8 cellular contexts compared by ENCODE assay signal in the genomic region with DNA sequence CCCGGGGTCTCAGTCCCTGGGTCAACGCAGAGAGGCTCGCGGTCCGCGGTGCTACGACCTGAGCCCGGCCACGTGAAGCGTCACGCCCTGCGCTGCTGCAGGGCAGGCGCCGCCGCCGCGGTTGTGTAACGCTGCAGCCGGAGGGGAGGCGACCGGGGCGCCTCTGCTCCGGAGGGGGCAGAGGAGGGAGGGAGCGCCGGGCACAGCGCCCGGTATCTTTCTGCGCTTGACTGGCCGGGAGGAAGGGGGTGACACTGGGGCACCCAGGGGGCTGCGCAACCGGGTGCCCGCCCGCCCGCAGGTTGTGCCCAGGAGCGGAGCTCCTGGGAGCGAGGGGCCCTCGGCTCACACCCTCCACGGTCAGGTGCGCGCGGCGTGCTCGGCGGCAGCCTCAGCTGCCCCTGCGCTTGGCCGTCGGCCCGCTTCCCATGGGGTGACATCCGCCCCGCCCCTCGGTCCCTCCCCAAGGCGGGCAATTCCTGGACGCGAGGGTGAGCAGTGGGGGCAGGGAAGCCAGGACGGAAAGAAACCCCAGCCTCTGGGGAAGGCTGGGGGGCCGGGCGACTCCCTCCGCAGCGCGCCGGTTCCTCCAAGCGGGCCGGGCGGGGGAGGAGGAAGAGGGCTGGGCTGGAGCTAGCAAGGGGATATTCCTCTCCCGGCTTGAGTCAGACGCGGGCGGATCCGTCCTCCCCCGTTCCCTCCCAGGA. TPM values are rescaled to one million over a fixed set of nuclear protein-coding genes. Genes with fewer than 3 reads are reported as not detected.
DNase-seq lines count a peak whose midpoint lies in the region; ATAC-seq and TF ChIP-seq lines count a peak whose summit lies in the region.

No MANE protein-coding gene starts in this region.

- TF ChIP-seq CTCF in fibroblast of villous mesenchyme (IDR thresholded peaks at IDR 0.05; ENCODE audit: insufficient read depth, low read depth, low read length) (no peak), neural crest cell (conservative IDR thresholded peaks at IDR 0.05) (no peak)

- peak overlapping the region; percentile 89; the same call in 1 of the 2 replicates for H3K27ac ChIP-seq in HUES6 (ENCODE audit: low read depth, low read length)

- peak overlapping the region; percentile 86 for H3K4me3 Mint-ChIP-seq in neural crest cell

- no peak overlapping the region for H3K27ac Mint-ChIP-seq in neural crest cell (ENCODE audit: unreplicated experiment)

- no peaks in the 10 kb centered on the region for H3K36me3 Mint-ChIP-seq in neural crest cell (ENCODE audit: low read depth)

- peak; percentile 26 for DNase-seq in DMS153 treated with DMSO at 0.1 percent for 48 hours (lab: John Stamatoyannopoulos, UW; ENCODE audit: unreplicated experiment)
- DNase-seq in RKO (ENCODE audit: low spot score): peak; percentile 96
- peak; percentile 72 for DNase-seq in activated gamma-delta T cell treated with Interleukin-2 at 50 U/mL for 16 hours
- DNase-seq in fibroblast of villous mesenchyme (ENCODE audit: low read depth): peak; percentile 99
- peak; percentile 32 for DNase-seq in neural crest cell (ENCODE audit: low read depth, low spot score)
- DNase-seq in stromal cell of bone marrow (ENCODE audit: low read depth): peak; percentile 97

- peaks cover 38% of the 10 kb centered on the region for H3K4me1 ChIP-seq in HUES6 (ENCODE audit: control insufficient read depth, insufficient read depth, low read length)

- H3K4me3 ChIP-seq in HUES6 (ENCODE audit: low read depth, low read length) (peak overlapping the region; percentile 97), fibroblast of villous mesenchyme (ENCODE audit: low read depth, low read length) (peak overlapping the region; percentile 100)

- H3K27me3 ChIP-seq in HUES6 (ENCODE audit: control insufficient read depth, insufficient read depth, low read length): peaks cover 22% of the 10 kb centered on the region

- peak; percentile 42 for ATAC-seq in GM21447 (IDR thresholded peaks at IDR 0.05; ENCODE audit: unreplicated experiment)

- peaks cover 74% of the 10 kb centered on the region for H3K27me3 Mint-ChIP-seq in neural crest cell (ENCODE audit: low read depth)

- no peaks in the 10 kb centered on the region for H3K9me3 ChIP-seq in HUES6 (ENCODE audit: control insufficient read depth, insufficient read depth, low read depth, low read length)

- H3K36me3 ChIP-seq in HUES6 (ENCODE audit: control insufficient read depth, insufficient read depth, low read length): peaks cover 22% of the 10 kb centered on the region; the same call in 1 of the 2 replicates

- peaks cover 20% of the 10 kb centered on the region for H3K4me1 Mint-ChIP-seq in neural crest cell

- peak overlapping the region; percentile 95 for H3K9ac ChIP-seq in HUES6 (ENCODE audit: low read length)

- H3K9me3 Mint-ChIP-seq in neural crest cell: no peaks in the 10 kb centered on the region

RNA-seq across cellular contexts. Expression of a gene that starts 0.8 kb away (rescaled TPM):
- 53.5 and 75.7 TPM in 2 replicates for total RNA-seq in fibroblast of villous mesenchyme
- total RNA-seq in neural crest cell: 0.21 and 0.32 TPM in 2 replicates

Comparison
In these comparisons a context has a peak if more than half of its experiments do, and no peak if none do; other contexts are left out.
1. Peak in every context shown above with its lines: DNase-seq, ATAC-seq, H3K4me3 ChIP-seq and H3K27ac ChIP-seq.
2. DNase-seq: peak in every context shown above with its lines; median percentile 99 in fibroblast of villous mesenchyme; 97 in stromal cell of bone marrow; 96 in RKO; 72 in activated gamma-delta T cell treated with Interleukin-2 at 50 U/mL for 16 hours; 32 in neural crest cell; 26 in DMS153 treated with DMSO at 0.1 percent for 48 hours.
3. RNA of a gene that starts 0.8 kb away (total RNA-seq): 53.5 to 75.7 TPM in fibroblast of villous mesenchyme; 0.21 to 0.32 TPM in neural crest cell; every median in the first group is over 10 times any median in the second.